In genomic region chr6:41066867-41067304, GRCh38 we compare ENCODE assay signal across 1 cellular context.
TF ChIP-seq lines count a peak whose summit lies in the region.

No MANE protein-coding gene starts in this region.

TF ChIP-seq in HepG2, 621 proteins besides CTCF, POLR2A, EP300 and RAD21 (continued from another document and continues in another):
- TF ChIP-seq SKIL (CRISPR knock-in tag; IDR thresholded peaks at IDR 0.05; ENCODE audit: borderline replicate concordance) (no peak), AKNA (CRISPR knock-in tag; IDR thresholded peaks at IDR 0.05; ENCODE audit: borderline replicate concordance) (no peak), STAT5B (CRISPR knock-in tag; IDR thresholded peaks at IDR 0.05) (no peak), FOSL2 (CRISPR knock-in tag; IDR thresholded peaks at IDR 0.05) (no peak), KLF9 (CRISPR knock-in tag; IDR thresholded peaks at IDR 0.05; ENCODE audit: low read depth) (no peak), HNF4A (CRISPR knock-in tag; IDR thresholded peaks at IDR 0.05) (no peak), ATF1 (CRISPR knock-in tag; IDR thresholded peaks at IDR 0.05) (no peak), ZNF790 (CRISPR knock-in tag; IDR thresholded peaks at IDR 0.05; ENCODE audit: borderline replicate concordance) (no peak), JDP2 (CRISPR knock-in tag; IDR thresholded peaks at IDR 0.05; ENCODE audit: borderline replicate concordance) (no peak), USF2 (IDR thresholded peaks at IDR 0.05; ENCODE audit: low read depth, low read length) (no peak), USF2 (CRISPR knock-in tag; IDR thresholded peaks at IDR 0.05; ENCODE audit: borderline replicate concordance) (no peak), IRX3 (CRISPR knock-in tag; IDR thresholded peaks at IDR 0.05; ENCODE audit: borderline replicate concordance, low read depth) (no peak), ZNF468 (CRISPR knock-in tag; IDR thresholded peaks at IDR 0.05) (no peak), ZNF784 (CRISPR knock-in tag; IDR thresholded peaks at IDR 0.05; ENCODE audit: borderline replicate concordance) (no peak), HCFC1 (IDR thresholded peaks at IDR 0.05; ENCODE audit: low read depth, low read length) (no peak), MYNN (CRISPR knock-in tag; IDR thresholded peaks at IDR 0.05; ENCODE audit: low read depth) (no peak), CAMTA2 (CRISPR knock-in tag; IDR thresholded peaks at IDR 0.05; ENCODE audit: borderline replicate concordance) (no peak), ZNF501 (CRISPR knock-in tag; IDR thresholded peaks at IDR 0.05) (no peak), HNRNPLL (IDR thresholded peaks at IDR 0.05; ENCODE audit: low read depth, low read length, poor library complexity, severe bottlenecking) (no peak), TOE1 (CRISPR knock-in tag; IDR thresholded peaks at IDR 0.05) (no peak), ZFP90 (CRISPR knock-in tag; IDR thresholded peaks at IDR 0.05; ENCODE audit: borderline replicate concordance) (no peak), ZBTB7A (CRISPR knock-in tag; IDR thresholded peaks at IDR 0.05) (no peak), ZNF101 (CRISPR knock-in tag; IDR thresholded peaks at IDR 0.05; ENCODE audit: borderline replicate concordance, low read depth) (no peak), MED1 (CRISPR knock-in tag; IDR thresholded peaks at IDR 0.05) (peak; percentile 12; the same call in 1 of the 2 replicates), STAG1 (CRISPR knock-in tag; IDR thresholded peaks at IDR 0.05) (peak; percentile 92), ZNF646 (CRISPR knock-in tag; IDR thresholded peaks at IDR 0.05) (no peak), EED (CRISPR knock-in tag; IDR thresholded peaks at IDR 0.05) (no peak), MLLT10 (CRISPR knock-in tag; IDR thresholded peaks at IDR 0.05) (no peak), AHR (CRISPR knock-in tag; IDR thresholded peaks at IDR 0.05) (no peak), ZNF678 (CRISPR knock-in tag; IDR thresholded peaks at IDR 0.05) (no peak), MEIS1 (CRISPR knock-in tag; IDR thresholded peaks at IDR 0.05; ENCODE audit: borderline replicate concordance) (no peak), ELF3 (CRISPR knock-in tag; IDR thresholded peaks at IDR 0.05) (peak; percentile 70), ZNF496 (CRISPR knock-in tag; IDR thresholded peaks at IDR 0.05; ENCODE audit: insufficient replicate concordance) (no peak), LCORL (IDR thresholded peaks at IDR 0.05) (no peak), LCORL (CRISPR knock-in tag; IDR thresholded peaks at IDR 0.05) (0 out of 2 replicates have a peak, but pooled peaks have one; percentile 42), MTF1 (CRISPR knock-in tag; IDR thresholded peaks at IDR 0.05) (no peak), NBN (conservative IDR thresholded peaks at IDR 0.05) (no peak), ZNF160 (CRISPR knock-in tag; IDR thresholded peaks at IDR 0.05) (no peak), RBM39 (IDR thresholded peaks at IDR 0.05; ENCODE audit: low read depth, low read length, poor library complexity, severe bottlenecking) (no peak), ZNF629 (CRISPR knock-in tag; conservative IDR thresholded peaks at IDR 0.05) (no peak), HNF1B (CRISPR knock-in tag; IDR thresholded peaks at IDR 0.05) (no peak), FOSL1 (CRISPR knock-in tag; IDR thresholded peaks at IDR 0.05; ENCODE audit: borderline replicate concordance) (no peak), ZBTB7B (CRISPR knock-in tag; IDR thresholded peaks at IDR 0.05) (no peak), ZBTB38 (CRISPR knock-in tag; IDR thresholded peaks at IDR 0.05) (no peak), ZFP37 (CRISPR knock-in tag; IDR thresholded peaks at IDR 0.05; ENCODE audit: borderline replicate concordance) (no peak), ZNF768 (CRISPR knock-in tag; IDR thresholded peaks at IDR 0.05) (no peak), ZNF281 (CRISPR knock-in tag; IDR thresholded peaks at IDR 0.05; ENCODE audit: borderline replicate concordance) (no peak), NFE2 (CRISPR knock-in tag; IDR thresholded peaks at IDR 0.05) (no peak), ZMYM4 (CRISPR knock-in tag; IDR thresholded peaks at IDR 0.05) (0 out of 2 replicates have a peak, but pooled peaks have one; percentile 19)
